In genomic region chr3:57500506-57500905, GRCh38 we compare ENCODE assay signal across 2 cellular contexts.
TF ChIP-seq lines count a peak whose summit lies in the region.

No MANE protein-coding gene starts in this region.

TF ChIP-seq in K562, 482 proteins besides CTCF, POLR2A, EP300 and RAD21:
- TF ChIP-seq ZNF764 (CRISPR knock-in tag; IDR thresholded peaks at IDR 0.05; ENCODE audit: low read depth): no peak
- 0 out of 4 replicates have a peak, but pooled peaks of 1 of the 2 experiments have one; percentile 13 for TF ChIP-seq FOXA3 (CRISPR knock-in tag; conservative IDR thresholded peaks at IDR 0.05 in 1 of 2, IDR thresholded peaks at IDR 0.05 in 1 of 2)
- TF ChIP-seq CEBPB (tag; IDR thresholded peaks at IDR 0.05): peak; percentile 55; the same call in 1 of the 2 replicates

TF ChIP-seq in HepG2, 621 proteins besides CTCF, POLR2A, EP300 and RAD21 (continues in another document):
- TF ChIP-seq ZNF362 (CRISPR knock-in tag; IDR thresholded peaks at IDR 0.05; ENCODE audit: borderline replicate concordance) (peak; percentile 72; the same call in 1 of the 2 replicates), TBX2 (CRISPR knock-in tag; IDR thresholded peaks at IDR 0.05; ENCODE audit: borderline replicate concordance) (peak; percentile 41; the same call in 1 of the 2 replicates), ARID5B (CRISPR knock-in tag; IDR thresholded peaks at IDR 0.05) (peak; percentile 63), ZNF644 (CRISPR knock-in tag; IDR thresholded peaks at IDR 0.05; ENCODE audit: low read depth) (0 out of 2 replicates have a peak, but pooled peaks have one; percentile 17), ZGPAT (CRISPR knock-in tag; IDR thresholded peaks at IDR 0.05) (0 out of 2 replicates have a peak, but pooled peaks have one; percentile 45), NCOA2 (CRISPR knock-in tag; IDR thresholded peaks at IDR 0.05) (peak; percentile 53; the same call in 1 of the 2 replicates), CEBPB (IDR thresholded peaks at IDR 0.05; ENCODE audit: borderline replicate concordance, low read depth, low read length) (peak; percentile 75), GATAD2A (CRISPR knock-in tag; IDR thresholded peaks at IDR 0.05) (peak; percentile 60), ZMYM3 (CRISPR knock-in tag; IDR thresholded peaks at IDR 0.05) (peak; percentile 51; the same call in 1 of the 2 replicates), ELF1 (CRISPR knock-in tag; IDR thresholded peaks at IDR 0.05) (no peak), SIX4 (CRISPR knock-in tag; IDR thresholded peaks at IDR 0.05) (peak; percentile 72; the same call in 1 of the 2 replicates), FOXA1 (IDR thresholded peaks at IDR 0.05) (no peak), FOXA1 (CRISPR knock-in tag; IDR thresholded peaks at IDR 0.05) (peak; percentile 62), ZNF749 (CRISPR knock-in tag; IDR thresholded peaks at IDR 0.05; ENCODE audit: borderline replicate concordance) (no peak), PHF21A (CRISPR knock-in tag; IDR thresholded peaks at IDR 0.05) (0 out of 2 replicates have a peak, but pooled peaks have one; percentile 53), FOXP4 (CRISPR knock-in tag; IDR thresholded peaks at IDR 0.05) (peak; percentile 44), GATAD1 (CRISPR knock-in tag; IDR thresholded peaks at IDR 0.05) (no peak), SALL1 (CRISPR knock-in tag; IDR thresholded peaks at IDR 0.05) (peak; percentile 48), SOX6 (IDR thresholded peaks at IDR 0.05) (no peak), SOX6 (CRISPR knock-in tag; IDR thresholded peaks at IDR 0.05) (peak; percentile 82), PPARG (CRISPR knock-in tag; conservative IDR thresholded peaks at IDR 0.05) (0 out of 2 replicates have a peak, but pooled peaks have one; percentile 39), HMG20A (CRISPR knock-in tag; IDR thresholded peaks at IDR 0.05; ENCODE audit: borderline replicate concordance) (peak; percentile 34; the same call in 1 of the 2 replicates), HNF4G (IDR thresholded peaks at IDR 0.05; ENCODE audit: borderline replicate concordance, low read depth, low read length) (0 out of 2 replicates have a peak, but pooled peaks have one; percentile 9), HNF4G (CRISPR knock-in tag; IDR thresholded peaks at IDR 0.05; ENCODE audit: borderline replicate concordance, low read depth) (no peak), CEBPG (CRISPR knock-in tag; IDR thresholded peaks at IDR 0.05) (peak; percentile 80), CC2D1A (CRISPR knock-in tag; IDR thresholded peaks at IDR 0.05) (0 out of 2 replicates have a peak, but pooled peaks have one; percentile 52), HES4 (CRISPR knock-in tag; IDR thresholded peaks at IDR 0.05; ENCODE audit: borderline replicate concordance) (no peak), TEF (CRISPR knock-in tag; IDR thresholded peaks at IDR 0.05) (0 out of 2 replicates have a peak, but pooled peaks have one; percentile 63), SIX1 (CRISPR knock-in tag; IDR thresholded peaks at IDR 0.05; ENCODE audit: borderline replicate concordance) (peak; percentile 93), RCOR2 (CRISPR knock-in tag; IDR thresholded peaks at IDR 0.05) (0 out of 2 replicates have a peak, but pooled peaks have one; percentile 51), POGZ (CRISPR knock-in tag; IDR thresholded peaks at IDR 0.05) (peak; percentile 46; the same call in 1 of the 2 replicates), BCL6 (CRISPR knock-in tag; IDR thresholded peaks at IDR 0.05) (0 out of 2 replicates have a peak, but pooled peaks have one; percentile 19), ZNF121 (CRISPR knock-in tag; IDR thresholded peaks at IDR 0.05) (peak; percentile 95), HDAC2 (CRISPR knock-in tag; IDR thresholded peaks at IDR 0.05) (peak; percentile 42; the same call in 1 of the 2 replicates), TFAP4 (IDR thresholded peaks at IDR 0.05; ENCODE audit: borderline replicate concordance, low read depth) (peak; percentile 24; the same call in 1 of the 2 replicates), SAP130 (CRISPR knock-in tag; IDR thresholded peaks at IDR 0.05; ENCODE audit: low read depth) (0 out of 2 replicates have a peak, but pooled peaks have one; percentile 25), FOXP1 (IDR thresholded peaks at IDR 0.05) (no peak), FOXP1 (CRISPR knock-in tag; IDR thresholded peaks at IDR 0.05) (peak; percentile 28; the same call in 1 of the 2 replicates), ZMYM4 (CRISPR knock-in tag; IDR thresholded peaks at IDR 0.05) (peak; percentile 27; the same call in 1 of the 2 replicates), YEATS2 (CRISPR knock-in tag; IDR thresholded peaks at IDR 0.05; ENCODE audit: borderline replicate concordance) (no peak), ERF (CRISPR knock-in tag; IDR thresholded peaks at IDR 0.05) (0 out of 2 replicates have a peak, but pooled peaks have one; percentile 25), ZNF12 (CRISPR knock-in tag; IDR thresholded peaks at IDR 0.05) (0 out of 2 replicates have a peak, but pooled peaks have one; percentile 29)
- TF ChIP-seq, protein P1, sequence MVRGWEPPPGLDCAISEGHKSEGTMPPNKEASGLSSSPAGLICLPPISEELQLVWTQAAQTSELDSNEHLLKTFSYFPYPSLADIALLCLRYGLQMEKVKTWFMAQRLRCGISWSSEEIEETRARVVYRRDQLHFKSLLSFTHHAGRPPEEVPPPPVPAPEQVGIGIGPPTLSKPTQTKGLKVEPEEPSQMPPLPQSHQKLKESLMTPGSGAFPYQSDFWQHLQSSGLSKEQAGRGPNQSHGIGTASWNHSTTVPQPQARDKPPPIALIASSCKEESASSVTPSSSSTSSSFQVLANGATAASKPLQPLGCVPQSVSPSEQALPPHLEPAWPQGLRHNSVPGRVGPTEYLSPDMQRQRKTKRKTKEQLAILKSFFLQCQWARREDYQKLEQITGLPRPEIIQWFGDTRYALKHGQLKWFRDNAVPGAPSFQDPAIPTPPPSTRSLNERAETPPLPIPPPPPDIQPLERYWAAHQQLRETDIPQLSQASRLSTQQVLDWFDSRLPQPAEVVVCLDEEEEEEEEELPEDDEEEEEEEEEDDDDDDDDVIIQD (CRISPR knock-in tag; IDR thresholded peaks at IDR 0.05; ENCODE audit: low read depth): 0 out of 2 replicates have a peak, but pooled peaks have one; percentile 42
- TF ChIP-seq, protein P2, sequence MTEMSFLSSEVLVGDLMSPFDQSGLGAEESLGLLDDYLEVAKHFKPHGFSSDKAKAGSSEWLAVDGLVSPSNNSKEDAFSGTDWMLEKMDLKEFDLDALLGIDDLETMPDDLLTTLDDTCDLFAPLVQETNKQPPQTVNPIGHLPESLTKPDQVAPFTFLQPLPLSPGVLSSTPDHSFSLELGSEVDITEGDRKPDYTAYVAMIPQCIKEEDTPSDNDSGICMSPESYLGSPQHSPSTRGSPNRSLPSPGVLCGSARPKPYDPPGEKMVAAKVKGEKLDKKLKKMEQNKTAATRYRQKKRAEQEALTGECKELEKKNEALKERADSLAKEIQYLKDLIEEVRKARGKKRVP (CRISPR knock-in tag; IDR thresholded peaks at IDR 0.05): no peak
- TF ChIP-seq, protein P3, sequence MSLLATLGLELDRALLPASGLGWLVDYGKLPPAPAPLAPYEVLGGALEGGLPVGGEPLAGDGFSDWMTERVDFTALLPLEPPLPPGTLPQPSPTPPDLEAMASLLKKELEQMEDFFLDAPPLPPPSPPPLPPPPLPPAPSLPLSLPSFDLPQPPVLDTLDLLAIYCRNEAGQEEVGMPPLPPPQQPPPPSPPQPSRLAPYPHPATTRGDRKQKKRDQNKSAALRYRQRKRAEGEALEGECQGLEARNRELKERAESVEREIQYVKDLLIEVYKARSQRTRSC (CRISPR knock-in tag; IDR thresholded peaks at IDR 0.05; ENCODE audit: low read depth): no peak
- TF ChIP-seq, protein P4, sequence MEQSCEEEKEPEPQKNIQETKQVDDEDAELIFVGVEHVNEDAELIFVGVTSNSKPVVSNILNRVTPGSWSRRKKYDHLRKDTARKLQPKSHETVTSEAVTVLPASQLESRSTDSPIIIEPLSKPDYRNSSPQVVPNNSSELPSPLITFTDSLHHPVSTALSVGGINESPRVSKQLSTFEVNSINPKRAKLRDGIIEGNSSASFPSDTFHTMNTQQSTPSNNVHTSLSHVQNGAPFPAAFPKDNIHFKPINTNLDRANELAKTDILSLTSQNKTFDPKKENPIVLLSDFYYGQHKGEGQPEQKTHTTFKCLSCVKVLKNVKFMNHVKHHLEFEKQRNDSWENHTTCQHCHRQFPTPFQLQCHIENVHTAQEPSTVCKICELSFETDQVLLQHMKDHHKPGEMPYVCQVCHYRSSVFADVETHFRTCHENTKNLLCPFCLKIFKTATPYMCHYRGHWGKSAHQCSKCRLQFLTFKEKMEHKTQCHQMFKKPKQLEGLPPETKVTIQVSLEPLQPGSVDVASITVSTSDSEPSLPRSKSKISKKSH (CRISPR knock-in tag; IDR thresholded peaks at IDR 0.05; ENCODE audit: borderline replicate concordance): no peak
